Comparison of ENCODE assay signal across 7 cellular contexts in genomic region chr15:50993598-50993997, GRCh38.
"Had no signal": no experiment of that assay in that cellular context is flagged by ENCODE, and none has a peak within 500 bp of the region (broad histone marks: within the 10 kb centered on the region; RNA-seq: fewer than 3 reads in every experiment).

No MANE protein-coding gene starts in this region.

- DNase-seq: dermis blood vessel endothelial cell, immature natural killer cell, ovary, transverse colon had no signal

- H3K27ac Mint-ChIP-seq: activated naive CD4-positive, alpha-beta T cell treated with anti-CD3 and anti-CD28 coated beads, Interleukin-2, amount 50 U/mL, for 24 hours; activated T-helper 2 cell treated with anti-CD3 and anti-CD28 coated beads, Interferon-gamma antibody, Interleukin-2, Interleukin-4, amounts not matched to agents 10 μg/mL and 5 μg/mL and 100 μg/mL, durations not matched to agents 14 hours and 24 hours and 36 hours had no signal

- H3K4me1 Mint-ChIP-seq: activated naive CD4-positive, alpha-beta T cell treated with anti-CD3 and anti-CD28 coated beads, Interleukin-2, amount 50 U/mL, for 24 hours; immature natural killer cell; neural crest cell had no signal

- H3K9me3 Mint-ChIP-seq: activated naive CD4-positive, alpha-beta T cell treated with anti-CD3 and anti-CD28 coated beads, Interleukin-2, amount 50 U/mL, for 24 hours; activated T-helper 2 cell treated with anti-CD3 and anti-CD28 coated beads, Interferon-gamma antibody, Interleukin-2, Interleukin-4, amounts not matched to agents 10 μg/mL and 5 μg/mL and 100 μg/mL, durations not matched to agents 14 hours and 24 hours and 36 hours; immature natural killer cell; neural crest cell had no signal

- H3K4me3 Mint-ChIP-seq: activated naive CD4-positive, alpha-beta T cell treated with anti-CD3 and anti-CD28 coated beads, Interleukin-2, amount 50 U/mL, for 24 hours; immature natural killer cell; neural crest cell had no signal
